In genomic region chr6:81241126-81241525, GRCh38 we compare ENCODE assay signal across 15 cellular contexts.
"Had no signal": no experiment of that assay in that cellular context is flagged by ENCODE, and none has a peak within 500 bp of the region (broad histone marks: within the 10 kb centered on the region; RNA-seq: fewer than 3 reads in every experiment).

No MANE protein-coding gene starts in this region.

- H3K4me3 ChIP-seq: cardiac muscle cell, lower lobe of right lung, tibial artery, uterus had no signal

- H3K9me3 ChIP-seq: lower lobe of right lung had no signal

- ATAC-seq: stimulated activated memory B cell treated with anti-CD40 and anti-IgM and Interleukin-4, amounts not matched to agents 10 μg/mL and 1 μg/mL and 100 μg/mL, for 72 hours had no signal

- DNase-seq: activated CD4-positive, alpha-beta memory T cell treated with anti-CD3 and anti-CD28 coated beads, Interleukin-2, amount 10 ng/mL, durations not matched to agents 7 days and 5 days; activated gamma-delta T cell treated with Interleukin-2 at 50 U/mL for 16 hours; activated naive CD8-positive, alpha-beta T cell treated with anti-CD3 and anti-CD28 coated beads for 36 hours; activated T-cell treated with anti-CD3 and anti-CD28 coated beads, Interleukin-2, amount 50 U/mL, for 48 hours; aorta; effector CD4-positive, alpha-beta T cell; glutamatergic neuron; lower lobe of right lung; naive B cell; retina; T1000; tibial artery; uterus had no signal

- H3K4me1 ChIP-seq: lower lobe of right lung, tibial artery, uterus had no signal

- H3K36me3 ChIP-seq: cardiac muscle cell, lower lobe of right lung, tibial artery, uterus had no signal

- H3K27ac ChIP-seq: cardiac muscle cell, lower lobe of right lung, tibial artery, uterus had no signal

- H3K27me3 ChIP-seq: cardiac muscle cell, tibial artery, uterus had no signal
